14 cellular contexts compared by ENCODE assay signal in genomic region chr16:5504028-5504758, GRCh38.
A peak's percentile ranks its signal among the peaks of the same experiment; 100 is the strongest.
DNase-seq lines count a peak whose midpoint lies in the region; ATAC-seq and TF ChIP-seq lines count a peak whose summit lies in the region.
"Had no signal": no experiment of that assay in that cellular context is flagged by ENCODE, and none has a peak within 500 bp of the region (broad histone marks: within the 10 kb centered on the region; RNA-seq: fewer than 3 reads in every experiment).

No MANE protein-coding gene starts in this region.

- H3K9ac ChIP-seq in mesendoderm (ENCODE audit: low read length), result no peak overlapping the region

- H4K8ac ChIP-seq in mesendoderm (ENCODE audit: low read depth, low read length), result no peak overlapping the region

- H3K4me1 ChIP-seq in right atrium auricular region (no peaks in the 10 kb centered on the region), mesendoderm (ENCODE audit: control insufficient read depth, low read depth, low read length) (no peaks in the 10 kb centered on the region)
- H3K4me1 ChIP-seq: A549 had no signal

- no peaks in the 10 kb centered on the region for H3K36me3 Mint-ChIP-seq in mesothelial cell of epicardium

- H3K9me3 Mint-ChIP-seq in mesothelial cell of epicardium, result no peaks in the 10 kb centered on the region
- H3K9me3 Mint-ChIP-seq: nephron progenitor cell had no signal

- WGBS in mesendoderm (ENCODE audit: extremely low coverage, insufficient coverage, low lambda C conversion rate), result no CpG with 5 or more reads among the region's 12 CpGs

- no peak for TF ChIP-seq CTCF in right atrium auricular region (IDR thresholded peaks at IDR 0.05)
- TF ChIP-seq CTCF in brain microvascular endothelial cell (IDR thresholded peaks at IDR 0.05; ENCODE audit: low read depth, low read length, missing control alignments), result no peak
- no peak for TF ChIP-seq CTCF in mesothelial cell of epicardium (IDR thresholded peaks at IDR 0.05; ENCODE audit: unreplicated experiment)

- DNase-seq in Right ventricle myocardium inferior (ENCODE audit: missing footprints) (no peak), right atrium auricular region (ENCODE audit: low spot score) (no peak), brain microvascular endothelial cell (peak; percentile 0), mesendoderm (peak; percentile 48), mesothelial cell of epicardium (ENCODE audit: low spot score in 2 of 2, unreplicated experiment in 2 of 2) (no peak), NCI-H187 treated with DMSO at 0.1 percent for 48 hours (lab: John Stamatoyannopoulos, UW) (no peak), activated gamma-delta T cell treated with Interleukin-2 at 50 U/mL for 16 hours (no peak), NCI-H2081 (lab: John Stamatoyannopoulos, UW) (no peak)
- DNase-seq: activated CD4-positive, CD25-positive, alpha-beta regulatory T cell; activated T-cell treated with anti-CD3 and anti-CD28 coated beads, Interleukin-2, amount 50 U/mL, for 48 hours; nephron progenitor cell had no signal

- H3K18ac ChIP-seq in mesendoderm (ENCODE audit: low read length), result no peak overlapping the region

- no peak overlapping the region for H3K23ac ChIP-seq in mesendoderm (ENCODE audit: low read length)

- H3K4me3 Mint-ChIP-seq in mesothelial cell of epicardium, result no peak overlapping the region
- H3K4me3 Mint-ChIP-seq: nephron progenitor cell had no signal

- H3K27me3 Mint-ChIP-seq in mesothelial cell of epicardium (ENCODE audit: low read depth), result peaks cover 43% of the 10 kb centered on the region

- peak; percentile 54 for ATAC-seq in Right ventricle myocardium inferior
- ATAC-seq: A549 had no signal

- H2AK5ac ChIP-seq in mesendoderm (ENCODE audit: low read length), result peak overlapping the region; percentile 51

- no peaks in the 10 kb centered on the region for H3K27me3 ChIP-seq in right atrium auricular region
- H3K27me3 ChIP-seq in brain microvascular endothelial cell (replicated peaks), result no peaks in the 10 kb centered on the region
- H3K27me3 ChIP-seq in mesendoderm (ENCODE audit: insufficient read depth, low read length, poor library complexity), result no peaks in the 10 kb centered on the region

- no peak overlapping the region for H3K27ac Mint-ChIP-seq in mesothelial cell of epicardium
- H3K27ac Mint-ChIP-seq: nephron progenitor cell had no signal

- no peak overlapping the region for H3K4me2 ChIP-seq in mesendoderm (ENCODE audit: low read length)
- H3K4me2 ChIP-seq: A549, smooth muscle cell had no signal

- H3K79me2 ChIP-seq in mesendoderm (ENCODE audit: control insufficient read depth, insufficient read depth, low read length), result no peaks in the 10 kb centered on the region

- H3K4me3 ChIP-seq in right atrium auricular region (no peak overlapping the region), brain microvascular endothelial cell (ENCODE audit: low read depth, low read length) (no peak overlapping the region), mesendoderm (ENCODE audit: low read length) (no peak overlapping the region)
- H3K4me3 ChIP-seq: A549, smooth muscle cell, thoracic aorta had no signal

- H3K36me3 ChIP-seq in right atrium auricular region (no peaks in the 10 kb centered on the region), brain microvascular endothelial cell (replicated peaks) (no peaks in the 10 kb centered on the region), mesendoderm (ENCODE audit: control insufficient read depth, insufficient read depth, low read length) (no peaks in the 10 kb centered on the region)
- H3K36me3 ChIP-seq: thoracic aorta had no signal

- no peak overlapping the region for H3K27ac ChIP-seq in right atrium auricular region
- H3K27ac ChIP-seq in brain microvascular endothelial cell, result no peak overlapping the region
- no peak overlapping the region for H3K27ac ChIP-seq in mesendoderm (ENCODE audit: low read depth, low read length)
- H3K27ac ChIP-seq: A549, thoracic aorta had no signal

- intact Hi-C loops in Right ventricle myocardium inferior (cut with DNase I), result no loop called here

- no peak overlapping the region for H2BK15ac ChIP-seq in mesendoderm (replicated peaks; ENCODE audit: low read depth)

- H3K79me1 ChIP-seq in mesendoderm (ENCODE audit: low read length), result no peaks in the 10 kb centered on the region

- H3K4ac ChIP-seq in mesendoderm (ENCODE audit: low read depth, low read length), result no peak overlapping the region

- H3K9me3 ChIP-seq in right atrium auricular region, result no peaks in the 10 kb centered on the region
- H3K9me3 ChIP-seq: A549, thoracic aorta had no signal

- no peak overlapping the region for H2BK120ac ChIP-seq in mesendoderm (ENCODE audit: low read depth, low read length)

- H3K4me1 Mint-ChIP-seq in mesothelial cell of epicardium, result no peaks in the 10 kb centered on the region

- peak overlapping the region; percentile 42 for H3K56ac ChIP-seq in mesendoderm (ENCODE audit: low read length)

- in situ Hi-C loops in brain microvascular endothelial cell (cut with HindIII; ENCODE audit: low pct_ligation_motif_present, low sequenced_read_pairs), result no loop called here

- H4K5ac ChIP-seq in mesendoderm (ENCODE audit: low read length), result no peak overlapping the region

- H2BK5ac ChIP-seq in mesendoderm (ENCODE audit: low read length), result no peak overlapping the region

Comparison
In these comparisons a context has a peak if more than half of its experiments do, and no peak if none do; other contexts are left out.
1. DNase-seq: peak in brain microvascular endothelial cell (single experiment) and mesendoderm (single experiment); none in Right ventricle myocardium inferior (single experiment), right atrium auricular region (single experiment), mesothelial cell of epicardium (0 of 2), NCI-H187 treated with DMSO at 0.1 percent for 48 hours (single experiment), activated gamma-delta T cell treated with Interleukin-2 at 50 U/mL for 16 hours (single experiment) and NCI-H2081 (0 of 2).